ENCODE assay signal across 10 cellular contexts in genomic region chr19:46373573-46374359, GRCh38. TPM values are rescaled to one million over a fixed set of nuclear protein-coding genes. Genes with fewer than 3 reads are reported as not detected.
DNase-seq lines count a peak whose midpoint lies in the region; ATAC-seq and FAIRE-seq lines count a peak whose summit lies in the region.
"Had no signal": no experiment of that assay in that cellular context is flagged by ENCODE, and none has a peak within 500 bp of the region (broad histone marks: within the 10 kb centered on the region; RNA-seq: fewer than 3 reads in every experiment).

No MANE protein-coding gene starts in this region.

- POLR2A ChIA-PET in activated CD8-positive, alpha-beta T cell treated with anti-CD3 and anti-CD28 coated beads, Interleukin-2, amount 10 ng/mL, durations not matched to agents 7 days and 5 days (lab: Charles Lee), result interaction anchor here (1.0 kb wide), 1 partner anchor 22 kb away, joined by 3 read pairs; no protein-coding TSS in a partner anchor

- FAIRE-seq in frontal cortex (lab: Jason Lieb, UNC), result no peak

- intact Hi-C loops in Right ventricle myocardium superior (cut with DNase I), result no loop called here

- no peak overlapping the region for H3K4me3 Mint-ChIP-seq in T-helper 2 cell treated with Interferon-gamma antibody and Interleukin-4, amounts not matched to agents 5 μg/mL and 100 μg/mL, for 36 hours
- H3K4me3 Mint-ChIP-seq in activated CD8-positive, alpha-beta T cell treated with anti-CD3 and anti-CD28 coated beads, Interleukin-2, amount 10 ng/mL, durations not matched to agents 7 days and 5 days, result no peak overlapping the region
- H3K4me3 Mint-ChIP-seq: B cell, T-cell had no signal

- no peaks in the 10 kb centered on the region for H3K27me3 ChIP-seq in rectal smooth muscle tissue (ENCODE audit: control insufficient read depth, insufficient read depth, low read length)

- H3K27ac Mint-ChIP-seq in T-helper 2 cell treated with Interferon-gamma antibody and Interleukin-4, amounts not matched to agents 5 μg/mL and 100 μg/mL, for 36 hours, result peak overlapping the region; percentile 11
- no peak overlapping the region for H3K27ac Mint-ChIP-seq in activated CD8-positive, alpha-beta T cell treated with anti-CD3 and anti-CD28 coated beads, Interleukin-2, amount 10 ng/mL, durations not matched to agents 7 days and 5 days
- H3K27ac Mint-ChIP-seq: B cell, T-cell had no signal

- CTCF ChIA-PET in activated CD8-positive, alpha-beta T cell treated with anti-CD3 and anti-CD28 coated beads, Interleukin-2, amount 10 ng/mL, durations not matched to agents 7 days and 5 days (lab: Charles Lee), result interaction anchor here (0.9 kb wide), 1 partner anchor 10 kb away, joined by 3 read pairs; no protein-coding TSS in a partner anchor

- H3K36me3 ChIP-seq in rectal smooth muscle tissue (ENCODE audit: control insufficient read depth, insufficient read depth, low read length), result peaks cover 16% of the 10 kb centered on the region

- H3K4me3 ChIP-seq in rectal smooth muscle tissue (ENCODE audit: low read length), result no peak overlapping the region

- peaks cover 12% of the 10 kb centered on the region for H3K4me1 ChIP-seq in rectal smooth muscle tissue (ENCODE audit: control insufficient read depth, insufficient read depth, low read length)

- ATAC-seq in Right ventricle myocardium superior (ENCODE audit: poor library complexity), result peak; percentile 80
- no peak for ATAC-seq in activated CD8-positive, alpha-beta T cell treated with anti-CD3 and anti-CD28 coated beads, Interleukin-2, amount 10 ng/mL, durations not matched to agents 7 days and 5 days
- ATAC-seq: T-cell had no signal

- H3K9ac ChIP-seq in rectal smooth muscle tissue (ENCODE audit: low read length), result no peak overlapping the region

- H3K27ac ChIP-seq in rectal smooth muscle tissue (ENCODE audit: low read depth, low read length), result peak overlapping the region; percentile 12

- no peak for DNase-seq in T-helper 2 cell treated with Interferon-gamma antibody and Interleukin-4, amounts not matched to agents 5 μg/mL and 100 μg/mL, for 36 hours (ENCODE audit: low spot score)
- DNase-seq in T-helper 2 cell, result no peak
- DNase-seq in SHP77 (lab: John Stamatoyannopoulos, UW), result peak; percentile 58 to 86
- peak; percentile 89 for DNase-seq in Right ventricle myocardium superior
- DNase-seq in frontal cortex (ENCODE audit: low spot score in 2 of 2), result no peak
- DNase-seq in NOMO-1 (lab: John Stamatoyannopoulos, UW; ENCODE audit: unreplicated experiment in 2 of 2), result no peak
- DNase-seq in activated CD8-positive, alpha-beta T cell treated with anti-CD3 and anti-CD28 coated beads, Interleukin-2, amount 10 ng/mL, durations not matched to agents 7 days and 5 days, result no peak

- H3K36me3 Mint-ChIP-seq in T-helper 2 cell treated with Interferon-gamma antibody and Interleukin-4, amounts not matched to agents 5 μg/mL and 100 μg/mL, for 36 hours (ENCODE audit: low read depth), result peaks cover 25% of the 10 kb centered on the region
- H3K36me3 Mint-ChIP-seq in activated CD8-positive, alpha-beta T cell treated with anti-CD3 and anti-CD28 coated beads, Interleukin-2, amount 10 ng/mL, durations not matched to agents 7 days and 5 days (ENCODE audit: low read depth), result peaks cover 31% of the 10 kb centered on the region

- H3K4me1 Mint-ChIP-seq in T-helper 2 cell treated with Interferon-gamma antibody and Interleukin-4, amounts not matched to agents 5 μg/mL and 100 μg/mL, for 36 hours (ENCODE audit: low read depth), result peaks cover 15% of the 10 kb centered on the region
- H3K4me1 Mint-ChIP-seq in activated CD8-positive, alpha-beta T cell treated with anti-CD3 and anti-CD28 coated beads, Interleukin-2, amount 10 ng/mL, durations not matched to agents 7 days and 5 days (ENCODE audit: low read depth), result peaks cover 16% of the 10 kb centered on the region

- no peaks in the 10 kb centered on the region for H3K9me3 Mint-ChIP-seq in T-helper 2 cell treated with Interferon-gamma antibody and Interleukin-4, amounts not matched to agents 5 μg/mL and 100 μg/mL, for 36 hours
- no peaks in the 10 kb centered on the region for H3K9me3 Mint-ChIP-seq in activated CD8-positive, alpha-beta T cell treated with anti-CD3 and anti-CD28 coated beads, Interleukin-2, amount 10 ng/mL, durations not matched to agents 7 days and 5 days (ENCODE audit: insufficient read depth)
- H3K9me3 Mint-ChIP-seq: T-cell had no signal

- H3K27me3 Mint-ChIP-seq in T-helper 2 cell treated with Interferon-gamma antibody and Interleukin-4, amounts not matched to agents 5 μg/mL and 100 μg/mL, for 36 hours (ENCODE audit: low read depth), result no peaks in the 10 kb centered on the region
- H3K27me3 Mint-ChIP-seq in activated CD8-positive, alpha-beta T cell treated with anti-CD3 and anti-CD28 coated beads, Interleukin-2, amount 10 ng/mL, durations not matched to agents 7 days and 5 days (ENCODE audit: low read depth), result no peaks in the 10 kb centered on the region
- H3K27me3 Mint-ChIP-seq: B cell, T-cell had no signal

RNA-seq across cellular contexts. Expression of gene PPP5C, which starts 26.9 kb away (rescaled TPM):
- total RNA-seq in Right ventricle myocardium superior (69.5 TPM), frontal cortex (67.3 TPM)
- total RNA-seq in activated CD8-positive, alpha-beta T cell treated with anti-CD3 and anti-CD28 coated beads, Interleukin-2, amount 10 ng/mL, durations not matched to agents 7 days and 5 days, result 100 to 1,000 TPM; 118 to 126 TPM

RNA-seq across cellular contexts. Expression of gene CCDC8, which starts 39.6 kb away (rescaled TPM):
- total RNA-seq in Right ventricle myocardium superior (28.1 TPM), frontal cortex (2.4 TPM)
- total RNA-seq in activated CD8-positive, alpha-beta T cell treated with anti-CD3 and anti-CD28 coated beads, Interleukin-2, amount 10 ng/mL, durations not matched to agents 7 days and 5 days, result not detected
- total RNA-seq: B cell had no signal

RNA-seq across cellular contexts. Expression of gene PNMA8C, which starts 55.0 kb away (rescaled TPM):
- total RNA-seq in Right ventricle myocardium superior (not detected), frontal cortex (31.8 TPM)
- under 1 TPM in 1 of 2 experiments, not detected in 1; 0.08 TPM for total RNA-seq in activated CD8-positive, alpha-beta T cell treated with anti-CD3 and anti-CD28 coated beads, Interleukin-2, amount 10 ng/mL, durations not matched to agents 7 days and 5 days
- total RNA-seq: B cell, T-cell had no signal

Comparison
In these comparisons a context has a peak if more than half of its experiments do, and no peak if none do; other contexts are left out.
1. DNase-seq: peak in SHP77 (2 of 2) and Right ventricle myocardium superior (single experiment); none in T-helper 2 cell treated with Interferon-gamma antibody and Interleukin-4, amounts not matched to agents 5 μg/mL and 100 μg/mL, for 36 hours (single experiment), T-helper 2 cell (0 of 5), frontal cortex (0 of 2), NOMO-1 (0 of 2) and activated CD8-positive, alpha-beta T cell treated with anti-CD3 and anti-CD28 coated beads, Interleukin-2, amount 10 ng/mL, durations not matched to agents 7 days and 5 days (single experiment).
2. RNA of gene PNMA8C, which starts 55.0 kb away (total RNA-seq): 31.8 TPM in frontal cortex (single experiment); 0.08 TPM in activated CD8-positive, alpha-beta T cell treated with anti-CD3 and anti-CD28 coated beads, Interleukin-2, amount 10 ng/mL, durations not matched to agents 7 days and 5 days and not detected in Right ventricle myocardium superior (single experiment); every median in the first group is over 10 times any median in the second.